Comparison of ENCODE assay signal across 8 cellular contexts in genomic region chr11:72039108-72039850, GRCh38. TPM values are rescaled to one million over a fixed set of nuclear protein-coding genes. Genes with fewer than 3 reads are reported as not detected.
DNase-seq lines count a peak whose midpoint lies in the region; ATAC-seq, FAIRE-seq and TF ChIP-seq lines count a peak whose summit lies in the region.

No MANE protein-coding gene starts in this region.

- 8% methylated on average over 5 of the region's 5 CpGs for WGBS in prostate gland

- H3K27ac ChIP-seq in CD8-positive, alpha-beta memory T cell (ENCODE audit: low read depth, low read length): peak overlapping the region; percentile 90
- H3K27ac ChIP-seq in prostate gland: peak overlapping the region; percentile 97 to 98

- H3K4me3 ChIP-seq in CD8-positive, alpha-beta memory T cell (ENCODE audit: low read length): peak overlapping the region; percentile 68
- H3K4me3 ChIP-seq in fibroblast of pulmonary artery (replicated peaks; ENCODE audit: low read depth, low read length): peak overlapping the region; percentile 71
- peak overlapping the region; percentile 38 to 51 for H3K4me3 ChIP-seq in prostate gland

- POLR2A ChIA-PET in CD8-positive, alpha-beta memory T cell (lab: Charles Lee): interaction anchor here (0.7 to 1.9 kb wide), 4 partner anchors 18 to 73 kb away, joined by 3 to 12 read pairs (median 8); partner anchors contain the start of genes ANAPC15 and NUMA1

- peaks cover 0 to 25% (median 4%) of the 10 kb centered on the region in 3 donors for H3K36me3 Mint-ChIP-seq in CD8-positive, alpha-beta memory T cell

- H3K4me1 Mint-ChIP-seq in CD8-positive, alpha-beta memory T cell: peaks cover 11 to 37% (median 19%) of the 10 kb centered on the region in 3 donors

- no peak for TF ChIP-seq CTCF in fibroblast of pulmonary artery (IDR thresholded peaks at IDR 0.05; ENCODE audit: low read length, missing control alignments)
- no peak for TF ChIP-seq CTCF in prostate gland (IDR thresholded peaks at IDR 0.05)

- intact Hi-C loops in prostate gland (cut with DNase I): loop anchor here (10.0 kb wide), 1 partner anchor 186 kb away; the partner anchor contains the start of gene INPPL1

- no peaks in the 10 kb centered on the region for H3K27me3 ChIP-seq in CD8-positive, alpha-beta memory T cell (ENCODE audit: insufficient read depth, low read length, poor library complexity, severe bottlenecking)
- H3K27me3 ChIP-seq in prostate gland (replicated peaks; ENCODE audit: insufficient read depth): no peaks in the 10 kb centered on the region

- ATAC-seq in GM18868 (IDR thresholded peaks at IDR 0.05; ENCODE audit: unreplicated experiment): no peak

- peaks cover 71% of the 10 kb centered on the region for H3K4me1 ChIP-seq in CD8-positive, alpha-beta memory T cell (ENCODE audit: insufficient read depth, low read length)
- peaks cover 27% of the 10 kb centered on the region for H3K4me1 ChIP-seq in prostate gland (replicated peaks)

- no peak overlapping the region for H3K4me3 Mint-ChIP-seq in CD8-positive, alpha-beta memory T cell

- H3K9me3 ChIP-seq in CD8-positive, alpha-beta memory T cell (ENCODE audit: low read length): no peaks in the 10 kb centered on the region
- no peaks in the 10 kb centered on the region for H3K9me3 ChIP-seq in prostate gland

- no peak for FAIRE-seq in GM12892 (lab: Jason Lieb, UNC)

- H3K36me3 ChIP-seq in CD8-positive, alpha-beta memory T cell (ENCODE audit: insufficient read depth, low read length): peaks cover 4% of the 10 kb centered on the region
- no peaks in the 10 kb centered on the region for H3K36me3 ChIP-seq in prostate gland

- H3K9me3 Mint-ChIP-seq in CD8-positive, alpha-beta memory T cell: no peaks in the 10 kb centered on the region

- no peak for DNase-seq in CD8-positive, alpha-beta memory T cell
- DNase-seq in fibroblast of pulmonary artery (ENCODE audit: low read depth): no peak
- DNase-seq in prostate gland (ENCODE audit: low spot score): peak; percentile 23
- no peak for DNase-seq in GM12892 (ENCODE audit: insufficient read length)
- no peak for DNase-seq in UCSD-AML1 (lab: John Stamatoyannopoulos, UW; ENCODE audit: unreplicated experiment)
- DNase-seq in CD1c-positive myeloid dendritic cell (ENCODE audit: extremely low spot score): no peak

- H3K27ac Mint-ChIP-seq in CD8-positive, alpha-beta memory T cell: no peak overlapping the region

- TF ChIP-seq POLR2A in prostate gland (IDR thresholded peaks at IDR 0.05) (no peak), GM12892 (IDR thresholded peaks at IDR 0.05; ENCODE audit: low read depth, low read length) (no peak)

- no peaks in the 10 kb centered on the region for H3K27me3 Mint-ChIP-seq in CD8-positive, alpha-beta memory T cell

- CTCF ChIA-PET in CD8-positive, alpha-beta memory T cell (lab: Charles Lee): interaction anchor here (0.7 to 4.4 kb wide), 14 partner anchors 9 to 104 kb away, joined by 3 to 38 read pairs (median 5); no protein-coding TSS in a partner anchor

TF ChIP-seq in PFSK-1, 5 proteins besides CTCF, POLR2A, EP300 and RAD21:
- TF ChIP-seq TAF1 (IDR thresholded peaks at IDR 0.05; ENCODE audit: borderline replicate concordance, insufficient read depth, low read length) (peak; percentile 13; the same call in 1 of the 2 replicates), POLR2AphosphoS5 (IDR thresholded peaks at IDR 0.05; ENCODE audit: low read depth, low read length) (peak; percentile 42; the same call in 1 of the 2 replicates), FOXP2 (optimal IDR thresholded peaks at IDR 0.05; ENCODE audit: borderline replicate concordance, extremely low read depth, extremely low read length, insufficient read depth) (no peak), SIN3A (IDR thresholded peaks at IDR 0.05; ENCODE audit: borderline replicate concordance, insufficient read depth, low read length) (peak; percentile 38; the same call in 1 of the 2 replicates)
- TF ChIP-seq, protein P1, sequence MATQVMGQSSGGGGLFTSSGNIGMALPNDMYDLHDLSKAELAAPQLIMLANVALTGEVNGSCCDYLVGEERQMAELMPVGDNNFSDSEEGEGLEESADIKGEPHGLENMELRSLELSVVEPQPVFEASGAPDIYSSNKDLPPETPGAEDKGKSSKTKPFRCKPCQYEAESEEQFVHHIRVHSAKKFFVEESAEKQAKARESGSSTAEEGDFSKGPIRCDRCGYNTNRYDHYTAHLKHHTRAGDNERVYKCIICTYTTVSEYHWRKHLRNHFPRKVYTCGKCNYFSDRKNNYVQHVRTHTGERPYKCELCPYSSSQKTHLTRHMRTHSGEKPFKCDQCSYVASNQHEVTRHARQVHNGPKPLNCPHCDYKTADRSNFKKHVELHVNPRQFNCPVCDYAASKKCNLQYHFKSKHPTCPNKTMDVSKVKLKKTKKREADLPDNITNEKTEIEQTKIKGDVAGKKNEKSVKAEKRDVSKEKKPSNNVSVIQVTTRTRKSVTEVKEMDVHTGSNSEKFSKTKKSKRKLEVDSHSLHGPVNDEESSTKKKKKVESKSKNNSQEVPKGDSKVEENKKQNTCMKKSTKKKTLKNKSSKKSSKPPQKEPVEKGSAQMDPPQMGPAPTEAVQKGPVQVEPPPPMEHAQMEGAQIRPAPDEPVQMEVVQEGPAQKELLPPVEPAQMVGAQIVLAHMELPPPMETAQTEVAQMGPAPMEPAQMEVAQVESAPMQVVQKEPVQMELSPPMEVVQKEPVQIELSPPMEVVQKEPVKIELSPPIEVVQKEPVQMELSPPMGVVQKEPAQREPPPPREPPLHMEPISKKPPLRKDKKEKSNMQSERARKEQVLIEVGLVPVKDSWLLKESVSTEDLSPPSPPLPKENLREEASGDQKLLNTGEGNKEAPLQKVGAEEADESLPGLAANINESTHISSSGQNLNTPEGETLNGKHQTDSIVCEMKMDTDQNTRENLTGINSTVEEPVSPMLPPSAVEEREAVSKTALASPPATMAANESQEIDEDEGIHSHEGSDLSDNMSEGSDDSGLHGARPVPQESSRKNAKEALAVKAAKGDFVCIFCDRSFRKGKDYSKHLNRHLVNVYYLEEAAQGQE (IDR thresholded peaks at IDR 0.05; ENCODE audit: insufficient read depth in 1 of 2, low read depth in 2 of 2, low read length in 2 of 2): no peak

RNA-seq across cellular contexts. Expression of gene IL18BP, which starts 40.6 kb away (rescaled TPM):
- total RNA-seq in CD8-positive, alpha-beta memory T cell: 1 to 10 TPM; 8.5 to 9.5 TPM
- 21.8 TPM for polyA plus RNA-seq in CD8-positive, alpha-beta memory T cell
- 3.3 TPM for polyA plus RNA-seq in PFSK-1 (2012; ENCODE audit: insufficient read length, low read depth)
- 10 to 100 TPM in 1 of 2 donors, 1 to 10 TPM in 1; 3.1 to 13.9 TPM for total RNA-seq in prostate gland
- polyA plus RNA-seq in GM12892 (2012; ENCODE audit: missing spikeins): 5.1 TPM

RNA-seq across cellular contexts. Expression of gene NUMA1, which starts 41.1 kb away (rescaled TPM):
- total RNA-seq in CD8-positive, alpha-beta memory T cell: 100 to 1,000 TPM; 106 to 110 TPM
- 73.5 TPM for polyA plus RNA-seq in CD8-positive, alpha-beta memory T cell
- 90.5 TPM for polyA plus RNA-seq in PFSK-1 (2012; ENCODE audit: insufficient read length, low read depth)
- 100 to 1,000 TPM; 623 to 712 TPM for total RNA-seq in prostate gland
- polyA plus RNA-seq in GM12892 (2012; ENCODE audit: missing spikeins): 59.2 TPM

RNA-seq across cellular contexts. Expression of gene LRRC51, which starts 41.4 kb away (rescaled TPM):
- total RNA-seq in CD8-positive, alpha-beta memory T cell: 1 to 10 TPM; 8.2 to 8.9 TPM
- polyA plus RNA-seq in CD8-positive, alpha-beta memory T cell: 2.6 TPM
- 3.3 TPM for polyA plus RNA-seq in PFSK-1 (2012; ENCODE audit: insufficient read length, low read depth)
- 10 to 100 TPM; 13.1 to 25.1 TPM for total RNA-seq in prostate gland
- polyA plus RNA-seq in GM12892 (2012; ENCODE audit: missing spikeins): 7.5 TPM

Comparison
In these comparisons a context has a peak if more than half of its experiments do, and no peak if none do; other contexts are left out.
1. RNA of gene NUMA1, which starts 41.1 kb away (total RNA-seq): 623 to 712 TPM in prostate gland; 106 to 110 TPM in CD8-positive, alpha-beta memory T cell; every median in the first group is over 4 times any median in the second.
2. Peak in every context shown above with its lines, with median percentiles within 50 percentile points of each other: H3K4me3 ChIP-seq.